In the genomic region with DNA sequence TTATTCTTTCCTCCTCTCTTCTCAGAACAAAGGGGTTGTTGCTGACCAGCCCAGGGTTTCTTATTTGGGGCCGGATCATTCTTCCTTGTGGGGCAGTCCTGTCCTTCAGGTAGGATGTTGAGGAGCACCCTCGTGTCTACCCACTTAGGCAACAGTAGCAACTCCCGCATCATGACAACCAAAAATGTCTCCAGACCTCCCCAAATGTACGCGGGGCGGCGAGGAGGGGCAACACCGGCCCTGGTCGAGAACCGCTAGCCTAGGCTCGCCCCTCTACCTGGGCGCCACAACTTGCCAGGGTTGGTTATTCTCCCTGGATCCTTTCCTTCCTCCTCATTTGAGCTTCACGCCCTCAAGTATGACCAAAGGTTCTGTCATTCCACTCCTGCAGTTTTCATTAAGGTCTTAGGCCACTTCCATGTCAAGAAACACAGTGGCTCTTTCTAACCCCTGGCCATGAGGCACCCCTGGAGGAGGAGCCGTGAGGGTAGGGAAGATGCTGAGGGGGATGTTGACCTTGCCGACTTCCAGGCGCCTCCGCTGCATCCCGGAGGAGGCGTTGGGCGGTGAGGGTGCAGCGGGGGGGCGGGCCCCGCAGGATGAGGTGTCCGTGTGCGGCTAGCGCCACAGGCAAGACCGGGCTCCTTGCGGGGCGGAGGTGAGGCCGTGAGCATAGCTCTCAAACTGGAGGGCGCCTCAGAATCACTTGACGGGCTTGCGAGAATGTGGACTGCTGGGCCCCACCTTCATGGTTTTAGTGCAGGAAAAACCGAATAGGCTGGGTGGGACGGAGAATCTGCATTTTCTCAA, we compare ENCODE assay signal across 8 cellular contexts. TPM values are rescaled to one million over a fixed set of nuclear protein-coding genes. Genes with fewer than 3 reads are reported as not detected.
DNase-seq lines count a peak whose midpoint lies in the region; ATAC-seq, FAIRE-seq and TF ChIP-seq lines count a peak whose summit lies in the region.

No MANE protein-coding gene starts in this region.

- H3K4me3 ChIP-seq in A549 (peak overlapping the region; percentile 63), GM12875 (ENCODE audit: low read depth, low read length) (peak overlapping the region; percentile 56), WI38 (ENCODE audit: low read depth, low read length) (peak overlapping the region; percentile 71), fibroblast of villous mesenchyme (ENCODE audit: low read depth, low read length) (peak overlapping the region; percentile 64), neutrophil (ENCODE audit: low read depth in 1 of 2, low read length in 1 of 2) (peak overlapping the region; percentile 70 to 78)

- TF ChIP-seq POLR2A in A549 (IDR thresholded peaks at IDR 0.05; ENCODE audit: low read length) = peak; percentile 37; the same call in 1 of the 2 replicates

- H3K9me3 ChIP-seq in A549 (no peaks in the 10 kb centered on the region), neutrophil (no peaks in the 10 kb centered on the region)

- H3K4me1 ChIP-seq in A549 (peaks cover 25% of the 10 kb centered on the region), neutrophil (ENCODE audit: control insufficient read depth in 1 of 2, insufficient read depth in 1 of 2, low read depth in 1 of 2, low read length in 1 of 2) (peaks cover 21 to 24% of the 10 kb centered on the region in 2 experiments)

- peak; percentile 89 for FAIRE-seq in A549 (lab: Jason Lieb, UNC)

- no peak for TF ChIP-seq CTCF in A549 (IDR thresholded peaks at IDR 0.05)
- TF ChIP-seq CTCF in GM12875 (IDR thresholded peaks at IDR 0.05; ENCODE audit: borderline replicate concordance, insufficient read depth, low read depth, low read length) = no peak
- no peak for TF ChIP-seq CTCF in WI38 (IDR thresholded peaks at IDR 0.05; ENCODE audit: low read depth, low read length)
- no peak for TF ChIP-seq CTCF in fibroblast of villous mesenchyme (IDR thresholded peaks at IDR 0.05; ENCODE audit: insufficient read depth, low read depth, low read length)
- no peak for TF ChIP-seq CTCF in neutrophil (IDR thresholded peaks at IDR 0.05)

- no peaks in the 10 kb centered on the region for H3K36me3 ChIP-seq in neutrophil

- no peak for TF ChIP-seq RAD21 in A549 (conservative IDR thresholded peaks at IDR 0.05 in 1 of 2, IDR thresholded peaks at IDR 0.05 in 1 of 2)

- POLR2A ChIA-PET in A549 (lab: Yijun Ruan, JAX) = interaction anchor here (2.0 to 2.9 kb wide), 3 partner anchors 31 to 141 kb away, joined by 11 to 28 read pairs (median 12); partner anchors contain the start of genes AKAP10 and ULK2

- H3K4me2 ChIP-seq in A549 = peak overlapping the region; percentile 91

- no peak for TF ChIP-seq EP300 in A549 (IDR thresholded peaks at IDR 0.05)

- DNase-seq in A549 (ENCODE audit: low read depth in 1 of 2, low spot score in 1 of 2) (peak; percentile 59 to 68), fibroblast of villous mesenchyme (ENCODE audit: low read depth) (no peak), AG08396 (ENCODE audit: low spot score) (no peak), cerebellar nuclear complex (lab: John Stamatoyannopoulos, UW) (no peak)

- 38% methylated on average over 30 of the region's 35 CpGs for WGBS in A549 (ENCODE audit: missing lambda C conversion rate)

- H3K27ac ChIP-seq in A549 = peak overlapping the region; percentile 88 to 93
- no peak overlapping the region for H3K27ac ChIP-seq in neutrophil

- CTCF ChIA-PET in A549 (lab: Yijun Ruan, JAX) = interaction anchor here (0.7 to 10.8 kb wide), 40 partner anchors 8 to 313 kb away, joined by 3 to 240 read pairs (median 8); partner anchors contain the start of genes AKAP10 and ULK2

- H3K27me3 ChIP-seq in neutrophil = peaks cover 94% of the 10 kb centered on the region

- peak; percentile 73 to 78 for ATAC-seq in A549
- ATAC-seq in HG03280 (IDR thresholded peaks at IDR 0.05; ENCODE audit: unreplicated experiment) = peak; percentile 17

TF ChIP-seq in A549, 52 proteins besides CTCF, POLR2A, EP300 and RAD21:
- TF ChIP-seq ZNF302 (CRISPR knock-in tag; IDR thresholded peaks at IDR 0.05) = no peak
- TF ChIP-seq E2F6 (IDR thresholded peaks at IDR 0.05; ENCODE audit: borderline replicate concordance, low read depth) = 0 out of 2 replicates have a peak, but pooled peaks have one; percentile 15
- TF ChIP-seq ZC3H11A (IDR thresholded peaks at IDR 0.05) = no peak
- TF ChIP-seq BHLHE40 (IDR thresholded peaks at IDR 0.05; ENCODE audit: low read depth, low read length) = no peak
- TF ChIP-seq HOXB5 (CRISPR knock-in tag; IDR thresholded peaks at IDR 0.05) = no peak
- no peak for TF ChIP-seq JUNB (IDR thresholded peaks at IDR 0.05)

RNA-seq across cellular contexts. Expression of gene SPECC1, which starts 0.7 kb away (rescaled TPM):
- polyA plus RNA-seq in A549 (2011; rRNA removed) = 40.1 and 45.1 TPM in 2 replicates
- polyA plus RNA-seq in A549 (2012; cell fraction: cytosol; rRNA removed) = 22.0 and 23.5 TPM in 2 replicates
- 27.4 and 30.6 TPM in 2 replicates for polyA plus RNA-seq in A549 (2012; cell fraction: nucleus; rRNA removed)
- polyA plus RNA-seq in A549 (2017; fragmentation: RNase III; extraction: RNeasy Plus Mini Kit Qiagen cat#74134 plus additional on column Dnase treatment) = 55.0 to 70.3 TPM (median 66.2 TPM) in 3 replicates
- 62.3 and 65.1 TPM in 2 replicates for polyA minus RNA-seq in A549 (2011; rRNA and poly(A)+ RNA removed)
- total RNA-seq in fibroblast of villous mesenchyme = 110 and 148 TPM in 2 replicates

RNA-seq across cellular contexts. Expression of gene AKAP10, which starts 30.8 kb away (rescaled TPM):
- polyA plus RNA-seq in A549 (2011; rRNA removed) = 51.1 and 52.9 TPM in 2 replicates
- 12.2 and 15.4 TPM in 2 replicates for polyA plus RNA-seq in A549 (2012; cell fraction: cytosol; rRNA removed)
- 11.2 and 15.7 TPM in 2 replicates for polyA plus RNA-seq in A549 (2012; cell fraction: nucleus; rRNA removed)
- 19.9 to 22.0 TPM (median 21.9 TPM) in 3 replicates for polyA plus RNA-seq in A549 (2017; fragmentation: RNase III; extraction: RNeasy Plus Mini Kit Qiagen cat#74134 plus additional on column Dnase treatment)
- polyA minus RNA-seq in A549 (2011; rRNA and poly(A)+ RNA removed) = 71.1 and 72.9 TPM in 2 replicates
- 20.0 and 32.8 TPM in 2 replicates for total RNA-seq in fibroblast of villous mesenchyme

Comparison
In these comparisons a context has a peak if more than half of its experiments do, and no peak if none do; other contexts are left out.
1. DNase-seq: peak in A549 (2 of 2); none in fibroblast of villous mesenchyme (single experiment), AG08396 (single experiment) and cerebellar nuclear complex (0 of 2).
2. Peak in every context shown above with its lines, with median percentiles within 50 percentile points of each other: H3K4me3 ChIP-seq.